In the genomic region with DNA sequence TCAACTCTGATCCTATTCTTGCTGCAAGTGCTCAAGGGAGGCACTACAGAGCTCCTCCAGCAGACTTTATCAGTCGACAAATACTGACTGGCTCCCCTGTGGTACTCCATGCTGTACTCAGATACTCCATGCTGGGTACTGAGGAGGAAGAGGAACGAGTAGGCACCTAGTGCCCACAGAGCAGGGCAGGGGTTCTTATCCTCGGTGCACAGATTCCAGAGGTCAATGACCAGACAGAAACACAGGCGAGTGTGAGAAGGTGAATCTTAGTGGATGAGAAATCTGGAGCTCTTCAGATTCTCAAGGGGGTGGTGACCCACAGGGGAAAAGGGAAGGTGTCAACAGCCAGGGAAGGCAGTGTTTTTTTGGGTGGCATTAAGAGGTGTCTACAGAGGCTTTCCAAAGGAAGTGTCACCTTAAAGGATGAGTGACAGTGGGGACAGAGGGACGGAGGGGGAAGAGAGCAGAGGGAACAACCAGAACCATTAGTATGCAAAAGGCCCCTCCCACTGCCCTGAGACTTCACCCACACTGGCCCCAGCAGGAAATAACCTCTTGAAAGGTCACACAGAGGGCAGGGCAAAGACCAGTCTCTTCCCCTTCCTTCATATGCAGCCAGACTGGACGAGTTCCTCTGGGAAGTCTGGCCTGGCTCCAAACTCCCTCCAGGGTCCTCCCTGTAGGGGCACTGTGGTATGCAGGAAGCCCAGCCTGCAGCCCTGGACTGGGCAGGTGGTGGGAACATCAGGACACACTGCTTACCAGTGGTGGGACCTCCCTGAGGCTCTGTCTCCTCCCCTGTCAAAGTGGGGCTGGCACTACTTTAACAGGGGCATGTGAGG, we compare ENCODE assay signal across 2 cellular contexts.
TF ChIP-seq lines count a peak whose summit lies in the region.

No MANE protein-coding gene starts in this region.

TF ChIP-seq in SK-N-SH, 30 proteins besides CTCF, POLR2A, EP300 and RAD21 (continued from another document):
- TF ChIP-seq PBX3 (IDR thresholded peaks at IDR 0.05) (no peak), TEAD4 (IDR thresholded peaks at IDR 0.05; ENCODE audit: borderline replicate concordance, insufficient read depth) (no peak), RFX5 (IDR thresholded peaks at IDR 0.05; ENCODE audit: low read length) (no peak), MXI1 (IDR thresholded peaks at IDR 0.05; ENCODE audit: low read depth, low read length) (no peak), RCOR1 (IDR thresholded peaks at IDR 0.05; ENCODE audit: low read length) (no peak), REST (IDR thresholded peaks at IDR 0.05; ENCODE audit: low read depth, low read length) (no peak), TCF12 (IDR thresholded peaks at IDR 0.05) (no peak), TAF1 (IDR thresholded peaks at IDR 0.05; ENCODE audit: borderline replicate concordance, low read depth, low read length) (no peak), POLR2AphosphoS5 (IDR thresholded peaks at IDR 0.05; ENCODE audit: low read depth, low read length) (no peak), ELF1 (IDR thresholded peaks at IDR 0.05) (no peak)
- TF ChIP-seq, protein P1, sequence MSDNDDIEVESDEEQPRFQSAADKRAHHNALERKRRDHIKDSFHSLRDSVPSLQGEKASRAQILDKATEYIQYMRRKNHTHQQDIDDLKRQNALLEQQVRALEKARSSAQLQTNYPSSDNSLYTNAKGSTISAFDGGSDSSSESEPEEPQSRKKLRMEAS (IDR thresholded peaks at IDR 0.05; ENCODE audit: low read depth): no peak

TF ChIP-seq in SK-N-SH treated with all-trans-retinoic acid at 6 μM for 48 hours, 23 proteins besides CTCF, POLR2A, EP300 and RAD21 (continued from another document):
- TF ChIP-seq CSRNP3 (CRISPR knock-in tag; IDR thresholded peaks at IDR 0.05) (no peak), ESRRG (CRISPR knock-in tag; IDR thresholded peaks at IDR 0.05) (no peak), OSR1 (CRISPR knock-in tag; IDR thresholded peaks at IDR 0.05) (no peak), GLIS3 (CRISPR knock-in tag; IDR thresholded peaks at IDR 0.05) (no peak), ZFP30 (CRISPR knock-in tag; IDR thresholded peaks at IDR 0.05) (no peak)
- TF ChIP-seq, protein P2, sequence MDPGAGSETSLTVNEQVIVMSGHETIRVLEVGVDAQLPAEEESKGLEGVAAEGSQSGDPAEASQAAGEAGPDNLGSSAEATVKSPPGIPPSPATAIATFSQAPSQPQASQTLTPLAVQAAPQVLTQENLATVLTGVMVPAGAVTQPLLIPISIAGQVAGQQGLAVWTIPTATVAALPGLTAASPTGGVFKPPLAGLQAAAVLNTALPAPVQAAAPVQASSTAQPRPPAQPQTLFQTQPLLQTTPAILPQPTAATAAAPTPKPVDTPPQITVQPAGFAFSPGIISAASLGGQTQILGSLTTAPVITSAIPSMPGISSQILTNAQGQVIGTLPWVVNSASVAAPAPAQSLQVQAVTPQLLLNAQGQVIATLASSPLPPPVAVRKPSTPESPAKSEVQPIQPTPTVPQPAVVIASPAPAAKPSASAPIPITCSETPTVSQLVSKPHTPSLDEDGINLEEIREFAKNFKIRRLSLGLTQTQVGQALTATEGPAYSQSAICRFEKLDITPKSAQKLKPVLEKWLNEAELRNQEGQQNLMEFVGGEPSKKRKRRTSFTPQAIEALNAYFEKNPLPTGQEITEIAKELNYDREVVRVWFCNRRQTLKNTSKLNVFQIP (CRISPR knock-in tag; IDR thresholded peaks at IDR 0.05; ENCODE audit: borderline replicate concordance, low read depth): no peak
